ENCODE assay signal across 25 cellular contexts in genomic region chr14:74960702-74961101, GRCh38. TPM values are rescaled to one million over a fixed set of nuclear protein-coding genes. Genes with fewer than 3 reads are reported as not detected.
DNase-seq lines count a peak whose midpoint lies in the region; ATAC-seq, FAIRE-seq and TF ChIP-seq lines count a peak whose summit lies in the region.
"Had no signal": no experiment of that assay in that cellular context is flagged by ENCODE, and none has a peak within 500 bp of the region (broad histone marks: within the 10 kb centered on the region; RNA-seq: fewer than 3 reads in every experiment).

No MANE protein-coding gene starts in this region.

- DNase-seq in RWPE1 (ENCODE audit: low spot score) (no peak), adrenal gland (peak; percentile 68 to 82 (median 81)), neuronal stem cell (ENCODE audit: low spot score) (no peak), right lobe of liver (no peak), GM12891 (ENCODE audit: insufficient read length, low spot score) (no peak), GM03348 (ENCODE audit: low spot score) (no peak)
- DNase-seq in central memory CD4-positive, alpha-beta T cell: no peak
- DNase-seq: 8988T; ACHN; AML-193; BE2C; CD4-positive, alpha-beta T cell; CD8-positive, alpha-beta memory T cell; DMS 273 treated with DMSO at 0.1 percent for 48 hours; DMS79; GF-D8; GM23248; H9 had no signal

- H3K79me1 ChIP-seq in neuronal stem cell (ENCODE audit: low read depth, low read length): peaks cover 3% of the 10 kb centered on the region

- H3K4me3 ChIP-seq in adrenal gland (no peak overlapping the region), neuronal stem cell (ENCODE audit: low read length in 2 of 2) (no peak overlapping the region), right lobe of liver (no peak overlapping the region)
- H3K4me3 ChIP-seq: A549; BLaER1 treated with 17β-estradiol and CSF1 and Interleukin-3, amounts not matched to agents 10 nM and 100 nM; GM23248 had no signal

- intact Hi-C loops in adrenal gland (cut with DNase I): no loop called here
- intact Hi-C loops in right lobe of liver (cut with DNase I): no loop called here

- no peak overlapping the region for H2BK12ac ChIP-seq in neuronal stem cell (ENCODE audit: low read length)

- H2AK5ac ChIP-seq in neuronal stem cell (ENCODE audit: low read depth, low read length): peak overlapping the region; percentile 8

- CTCF ChIA-PET in RWPE1 (lab: Yijun Ruan, JAX): interaction anchor here (0.9 to 2.4 kb wide), 2 partner anchors 15 to 62 kb away, joined by 6 to 7 read pairs; no protein-coding TSS in a partner anchor

- H3K4ac ChIP-seq in neuronal stem cell (ENCODE audit: low read length): no peak overlapping the region

- peak overlapping the region; percentile 64; the same call in 1 of the 2 replicates for H3K27ac ChIP-seq in RWPE1
- H3K27ac ChIP-seq in adrenal gland: peak overlapping the region in 1 of 5 donors; percentile 44
- H3K27ac ChIP-seq in neuronal stem cell (replicated peaks; ENCODE audit: low read length): no peak overlapping the region
- no peak overlapping the region for H3K27ac ChIP-seq in right lobe of liver
- H3K27ac ChIP-seq: A549; BLaER1 treated with 17β-estradiol and CSF1 and Interleukin-3, amounts not matched to agents 10 nM and 100 nM; GM23248 had no signal

- no peak overlapping the region for H4K91ac ChIP-seq in neuronal stem cell (ENCODE audit: low read depth, low read length, poor library complexity)

- H2BK15ac ChIP-seq in neuronal stem cell (ENCODE audit: low read length): peak overlapping the region; percentile 28

- H3K36me3 ChIP-seq in adrenal gland (replicated peaks in 1 of 2) (no peaks in the 10 kb centered on the region), neuronal stem cell (replicated peaks in 1 of 2; ENCODE audit: control insufficient read depth in 2 of 2, insufficient read depth in 2 of 2, low read length in 2 of 2) (no peaks in the 10 kb centered on the region), right lobe of liver (no peaks in the 10 kb centered on the region)
- H3K36me3 ChIP-seq: BE2C; BLaER1 treated with 17β-estradiol and CSF1 and Interleukin-3, amounts not matched to agents 10 nM and 100 nM had no signal

- H3K27me3 ChIP-seq in adrenal gland (no peaks in the 10 kb centered on the region), neuronal stem cell (ENCODE audit: control insufficient read depth in 3 of 3, insufficient read depth in 3 of 3, low read depth in 1 of 3, low read length in 3 of 3) (peaks cover 0 to 3% (median 0%) of the 10 kb centered on the region in 3 experiments), right lobe of liver (no peaks in the 10 kb centered on the region)
- H3K27me3 ChIP-seq: BE2C had no signal

- H3K9me3 ChIP-seq in adrenal gland (replicated peaks in 1 of 3) (no peaks in the 10 kb centered on the region), neuronal stem cell (replicated peaks in 1 of 2; ENCODE audit: control insufficient read depth in 2 of 2, insufficient read depth in 1 of 2, low read depth in 1 of 2, low read length in 2 of 2) (no peaks in the 10 kb centered on the region), right lobe of liver (no peaks in the 10 kb centered on the region)
- H3K9me3 ChIP-seq: A549; BE2C; BLaER1 treated with 17β-estradiol and CSF1 and Interleukin-3, amounts not matched to agents 10 nM and 100 nM had no signal

- TF ChIP-seq CTCF in RWPE1 (conservative IDR thresholded peaks at IDR 0.05; ENCODE audit: low read depth): no peak
- no peak for TF ChIP-seq CTCF in adrenal gland (IDR thresholded peaks at IDR 0.05)
- no peak for TF ChIP-seq CTCF in right lobe of liver (IDR thresholded peaks at IDR 0.05)

- H4K8ac ChIP-seq in neuronal stem cell (ENCODE audit: low read depth, low read length): no peak overlapping the region

- no peak overlapping the region for H2BK120ac ChIP-seq in neuronal stem cell (ENCODE audit: low read depth, low read length)

- peaks cover 0 to 5% of the 10 kb centered on the region in 2 donors for H3K4me1 ChIP-seq in adrenal gland (replicated peaks in 1 of 2)
- H3K4me1 ChIP-seq in neuronal stem cell (ENCODE audit: control insufficient read depth in 2 of 2, insufficient read depth in 1 of 2, low read depth in 1 of 2, low read length in 2 of 2): peaks cover 30 to 33% of the 10 kb centered on the region in 2 donors
- no peaks in the 10 kb centered on the region for H3K4me1 ChIP-seq in right lobe of liver
- H3K4me1 ChIP-seq: BE2C had no signal

- H3K14ac ChIP-seq in neuronal stem cell (ENCODE audit: low read length): no peak overlapping the region

- H2BK5ac ChIP-seq in neuronal stem cell (ENCODE audit: low read length): no peak overlapping the region

- H2AFZ ChIP-seq in neuronal stem cell (ENCODE audit: low read length): no peak overlapping the region
- H2AFZ ChIP-seq: GM23248 had no signal

- WGBS in adrenal gland, 4 donors: 41 to 66% (median 52%) methylated on average over 4 of the region's 4 CpGs
- WGBS in neuronal stem cell (ENCODE audit: extremely low coverage in 2 of 2, insufficient read length in 2 of 2, insufficient replicate concordance in 1 of 2), 2 donors: no CpG with 5 or more reads among the region's 4 CpGs
- 82% methylated on average over 2 of the region's 4 CpGs for WGBS in right lobe of liver (ENCODE audit: insufficient coverage, low coverage, low lambda C conversion rate, missing lambda C conversion rate)

- TF ChIP-seq POLR2A in adrenal gland (IDR thresholded peaks at IDR 0.05) (no peak), right lobe of liver (IDR thresholded peaks at IDR 0.05) (no peak), GM12891 (IDR thresholded peaks at IDR 0.05; ENCODE audit: low read depth, low read length) (no peak)

- no peak overlapping the region for H3K23ac ChIP-seq in neuronal stem cell (ENCODE audit: low read depth, low read length, poor library complexity)

- H3K9ac ChIP-seq in neuronal stem cell (ENCODE audit: low read depth, low read length, poor library complexity): no peak overlapping the region
- H3K9ac ChIP-seq: BLaER1 treated with 17β-estradiol and CSF1 and Interleukin-3, amounts not matched to agents 10 nM and 100 nM; GM23248 had no signal

- POLR2A ChIA-PET in RWPE1 (lab: Yijun Ruan, JAX; ENCODE audit: low non-redundant PET): no interaction called here

- no peak for FAIRE-seq in GM12891 (lab: Jason Lieb, UNC)
- FAIRE-seq: A549, D721Med, GM19239 had no signal

- ATAC-seq in right lobe of liver: no peak
- ATAC-seq: A549, HCT116 had no signal

- H3K4me2 ChIP-seq in neuronal stem cell (ENCODE audit: insufficient read depth, low read length, poor library complexity, severe bottlenecking): no peak overlapping the region
- H3K4me2 ChIP-seq: A549 had no signal

- peak overlapping the region; percentile 27 for H3K18ac ChIP-seq in neuronal stem cell (ENCODE audit: low read length)

TF ChIP-seq in GM12891, 5 proteins besides CTCF, POLR2A, EP300 and RAD21:
- TF ChIP-seq TAF1 (IDR thresholded peaks at IDR 0.05; ENCODE audit: low read depth, low read length) (no peak), PAX5 (IDR thresholded peaks at IDR 0.05; ENCODE audit: insufficient read depth, low read length, severe bottlenecking) (no peak), POLR2AphosphoS5 (IDR thresholded peaks at IDR 0.05; ENCODE audit: low read depth, low read length) (no peak), SPI1 (IDR thresholded peaks at IDR 0.05; ENCODE audit: low read depth, low read length) (no peak), POU2F2 (IDR thresholded peaks at IDR 0.05; ENCODE audit: low read depth, low read length) (no peak)
TF ChIP-seq in GM12891: peak in this region for 0.

RNA-seq across cellular contexts. Expression of gene PGF, which starts 5.3 kb away (rescaled TPM):
- total RNA-seq in adrenal gland: 10 to 100 TPM in 3 of 8 donors, 1 to 10 TPM in 5; 2.1 to 12.7 (median 5.3) TPM
- polyA plus RNA-seq in adrenal gland: 1 to 10 TPM; 1.7 to 5.1 (median 4.5) TPM
- polyA plus RNA-seq in neuronal stem cell (2013, experiment 1 of 2): 0.53 TPM
- 0.69 TPM for polyA plus RNA-seq in neuronal stem cell (2013, experiment 2 of 2)
- 1 to 10 TPM in 5 of 6 experiments, under 1 TPM in 1; 0.55 to 4.2 (median 2.1) TPM for total RNA-seq in right lobe of liver
- polyA plus RNA-seq in GM12891 (2012; ENCODE audit: low read depth, missing spikeins): 3.9 TPM
- polyA plus RNA-seq: CD14-positive monocyte; CD8-positive, alpha-beta memory T cell had no signal

RNA-seq across cellular contexts. Expression of gene RPS6KL1, which starts 37.6 kb away (rescaled TPM):
- total RNA-seq in adrenal gland (10 to 100 TPM in 1 of 8 donors, 1 to 10 TPM in 7; 2.0 to 23.9 (median 5.3) TPM), right lobe of liver (1 to 10 TPM; 3.9 to 7.9 (median 4.9) TPM)
- polyA plus RNA-seq in adrenal gland: 10 to 100 TPM in 2 of 3 donors, 1 to 10 TPM in 1; 3.9 to 28.2 (median 12.3) TPM
- polyA plus RNA-seq in neuronal stem cell (2013, experiment 1 of 2): 4.4 TPM
- polyA plus RNA-seq in neuronal stem cell (2013, experiment 2 of 2): 4.9 TPM
- 1.0 TPM for polyA plus RNA-seq in GM12891 (2012; ENCODE audit: low read depth, missing spikeins)
- total RNA-seq: H4 had no signal
- polyA plus RNA-seq: CD14-positive monocyte; CD8-positive, alpha-beta memory T cell had no signal

RNA-seq across cellular contexts. Expression of gene EIF2B2, which starts 42.0 kb away (rescaled TPM):
- total RNA-seq in adrenal gland (10 to 100 TPM; 20.6 to 90.9 (median 51.6) TPM), right lobe of liver (10 to 100 TPM; 16.1 to 37.5 (median 20.1) TPM)
- polyA plus RNA-seq in adrenal gland: 10 to 100 TPM; 23.4 to 90.2 (median 32.8) TPM
- polyA plus RNA-seq in neuronal stem cell (2013, experiment 1 of 2): 27.5 TPM
- polyA plus RNA-seq in neuronal stem cell (2013, experiment 2 of 2): 27.3 TPM
- polyA plus RNA-seq in GM12891 (2012; ENCODE audit: low read depth, missing spikeins): 49.2 TPM

Comparison
In these comparisons a context has a peak if more than half of its experiments do, and no peak if none do; other contexts are left out.
1. DNase-seq: peak in adrenal gland (7 of 7); none in RWPE1 (single experiment), neuronal stem cell (single experiment), right lobe of liver (0 of 3), central memory CD4-positive, alpha-beta T cell (single experiment), GM12891 (single experiment) and GM03348 (single experiment).